8 cellular contexts compared by ENCODE assay signal in the genomic region with DNA sequence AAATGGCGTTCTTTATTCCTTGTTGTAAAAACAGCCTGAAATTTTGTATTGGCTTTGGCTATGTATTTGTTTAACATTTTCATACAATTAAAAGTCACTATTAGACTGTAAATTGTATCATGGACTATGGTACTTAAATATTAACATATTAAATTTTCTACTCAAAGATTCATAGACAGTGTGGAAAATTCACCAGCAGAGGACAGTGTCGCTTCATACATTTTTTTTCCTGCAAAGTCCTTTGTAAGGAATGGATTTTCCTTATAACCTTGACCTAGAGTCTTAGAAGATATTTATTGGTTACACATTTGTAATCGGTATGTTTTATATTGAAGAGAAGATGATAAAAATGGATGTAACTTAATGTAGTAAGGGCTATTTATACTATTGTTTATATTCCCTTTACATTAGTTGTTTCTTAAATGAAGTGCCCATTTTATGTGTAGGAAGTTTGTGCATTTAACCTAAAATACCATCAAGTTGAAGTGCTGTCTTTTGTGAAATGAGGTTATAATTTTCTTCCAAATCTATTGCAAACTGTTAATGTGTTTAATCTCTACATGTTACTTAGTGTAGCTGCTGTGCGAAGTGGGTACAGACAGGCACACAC.
DNase-seq lines count a peak whose midpoint lies in the region; TF ChIP-seq lines count a peak whose summit lies in the region.

No MANE protein-coding gene starts in this region.

- CTCF ChIA-PET in activated naive CD4-positive, alpha-beta T cell treated with anti-CD3 and anti-CD28 coated beads for 36 hours (lab: Charles Lee), result interaction anchor here (0.9 to 1.6 kb wide), 2 partner anchors 10 to 81 kb away, joined by 3 to 9 read pairs; no protein-coding TSS in a partner anchor

- H3K4me1 Mint-ChIP-seq in activated CD4-positive, alpha-beta T cell treated with anti-CD3 and anti-CD28 coated beads, Interleukin-2, amount 10 ng/mL, durations not matched to agents 24 days and 14 days, result peaks cover 3% of the 10 kb centered on the region
- H3K4me1 Mint-ChIP-seq in activated naive CD4-positive, alpha-beta T cell treated with anti-CD3 and anti-CD28 coated beads for 36 hours (ENCODE audit: low read depth), result peaks cover 5% of the 10 kb centered on the region

- intact Hi-C loops in activated CD4-positive, alpha-beta T cell treated with anti-CD3 and anti-CD28 coated beads, Interleukin-2, amount 10 ng/mL, durations not matched to agents 24 days and 14 days (cut with micrococcal nuclease), result no loop called here
- intact Hi-C loops in testis (cut with DNase I; ENCODE audit: low total_unique reads), result no loop called here
- intact Hi-C loops in activated naive CD4-positive, alpha-beta T cell treated with anti-CD3 and anti-CD28 coated beads for 36 hours (cut with micrococcal nuclease), result loop anchor here (1.0 kb wide), 1 partner anchor 628 kb away; no protein-coding TSS in a partner anchor

- DNase-seq in activated CD4-positive, alpha-beta T cell treated with anti-CD3 and anti-CD28 coated beads, Interleukin-2, amount 10 ng/mL, durations not matched to agents 24 days and 14 days, result peak; percentile 34
- DNase-seq in activated CD4-positive, alpha-beta T cell treated with anti-CD3 and anti-CD28 coated beads, Interleukin-2, amount 50 U/mL, for 48 hours, result no peak
- DNase-seq in OCI-M1 (lab: John Stamatoyannopoulos, UW) (peak; percentile 99), fibroblast of the conjunctiva (ENCODE audit: low read depth) (peak; percentile 20), testis (no peak), GOT3 (lab: John Stamatoyannopoulos, UW) (no peak)
- no peak for DNase-seq in stimulated activated CD4-positive, alpha-beta T cell treated with anti-CD3 and anti-CD28 coated beads, Interleukin-15, amount 100 ng/mL, for 24 hours
- no peak for DNase-seq in activated naive CD4-positive, alpha-beta T cell treated with anti-CD3 and anti-CD28 coated beads for 36 hours

- TF ChIP-seq POLR2A in testis (IDR thresholded peaks at IDR 0.05), result no peak

- H3K9me3 ChIP-seq in testis, result no peaks in the 10 kb centered on the region

- H3K27ac ChIP-seq in testis, result no peak overlapping the region

- no peaks in the 10 kb centered on the region for H3K4me1 ChIP-seq in testis

- WGBS in testis, 2 donors, result 57 to 58% methylated on average over 4 of the region's 4 CpGs

- no peaks in the 10 kb centered on the region for H3K36me3 ChIP-seq in testis (ENCODE audit: low read depth, missing control alignments)

- H3K27me3 Mint-ChIP-seq in activated CD4-positive, alpha-beta T cell treated with anti-CD3 and anti-CD28 coated beads, Interleukin-2, amount 10 ng/mL, durations not matched to agents 24 days and 14 days, result no peaks in the 10 kb centered on the region
- no peaks in the 10 kb centered on the region for H3K27me3 Mint-ChIP-seq in activated naive CD4-positive, alpha-beta T cell treated with anti-CD3 and anti-CD28 coated beads for 36 hours (ENCODE audit: low read depth)

- no peak overlapping the region for H3K4me3 ChIP-seq in testis

- no peak overlapping the region for H3K4me3 Mint-ChIP-seq in activated CD4-positive, alpha-beta T cell treated with anti-CD3 and anti-CD28 coated beads, Interleukin-2, amount 10 ng/mL, durations not matched to agents 24 days and 14 days
- no peak overlapping the region for H3K4me3 Mint-ChIP-seq in activated naive CD4-positive, alpha-beta T cell treated with anti-CD3 and anti-CD28 coated beads for 36 hours

- peaks cover 3% of the 10 kb centered on the region for H3K36me3 Mint-ChIP-seq in activated CD4-positive, alpha-beta T cell treated with anti-CD3 and anti-CD28 coated beads, Interleukin-2, amount 10 ng/mL, durations not matched to agents 24 days and 14 days (ENCODE audit: low read depth)
- H3K36me3 Mint-ChIP-seq in activated naive CD4-positive, alpha-beta T cell treated with anti-CD3 and anti-CD28 coated beads for 36 hours (ENCODE audit: low read depth), result no peaks in the 10 kb centered on the region

- no peaks in the 10 kb centered on the region for H3K9me3 Mint-ChIP-seq in activated CD4-positive, alpha-beta T cell treated with anti-CD3 and anti-CD28 coated beads, Interleukin-2, amount 10 ng/mL, durations not matched to agents 24 days and 14 days
- no peaks in the 10 kb centered on the region for H3K9me3 Mint-ChIP-seq in activated naive CD4-positive, alpha-beta T cell treated with anti-CD3 and anti-CD28 coated beads for 36 hours

- no peaks in the 10 kb centered on the region for H3K27me3 ChIP-seq in testis

- TF ChIP-seq CTCF in testis (IDR thresholded peaks at IDR 0.05), result peak; percentile 14 to 74 (median 46)

- H3K27ac Mint-ChIP-seq in activated CD4-positive, alpha-beta T cell treated with anti-CD3 and anti-CD28 coated beads, Interleukin-2, amount 10 ng/mL, durations not matched to agents 24 days and 14 days, result no peak overlapping the region
- H3K27ac Mint-ChIP-seq in activated naive CD4-positive, alpha-beta T cell treated with anti-CD3 and anti-CD28 coated beads for 36 hours, result no peak overlapping the region

Comparison
In these comparisons a context has a peak if more than half of its experiments do, and no peak if none do; other contexts are left out.
1. DNase-seq: peak in activated CD4-positive, alpha-beta T cell treated with anti-CD3 and anti-CD28 coated beads, Interleukin-2, amount 10 ng/mL, durations not matched to agents 24 days and 14 days (single experiment), OCI-M1 (single experiment) and fibroblast of the conjunctiva (single experiment); none in activated CD4-positive, alpha-beta T cell treated with anti-CD3 and anti-CD28 coated beads, Interleukin-2, amount 50 U/mL, for 48 hours (0 of 2), testis (single experiment), stimulated activated CD4-positive, alpha-beta T cell treated with anti-CD3 and anti-CD28 coated beads, Interleukin-15, amount 100 ng/mL, for 24 hours (single experiment), GOT3 (single experiment) and activated naive CD4-positive, alpha-beta T cell treated with anti-CD3 and anti-CD28 coated beads for 36 hours (single experiment).